ENCODE assay signal across 32 cellular contexts in genomic region chr5:81230429-81230828, GRCh38. TPM values are rescaled to one million over a fixed set of nuclear protein-coding genes. Genes with fewer than 3 reads are reported as not detected.
"Had no signal": no experiment of that assay in that cellular context is flagged by ENCODE, and none has a peak within 500 bp of the region (broad histone marks: within the 10 kb centered on the region; RNA-seq: fewer than 3 reads in every experiment).

No MANE protein-coding gene starts in this region.

- H3K4me3 ChIP-seq: breast epithelium, heart left ventricle, lung, psoas muscle, sigmoid colon, smooth muscle cell, upper lobe of left lung, vagina had no signal

- H3K27me3 Mint-ChIP-seq: activated CD4-positive, alpha-beta memory T cell treated with anti-CD3 and anti-CD28 coated beads for 36 hours; activated CD4-positive, alpha-beta T cell treated with anti-CD3 and anti-CD28 coated beads, Interleukin-2, amount 10 ng/mL, durations not matched to agents 24 days and 14 days; activated naive CD8-positive, alpha-beta T cell; stimulated activated naive CD8-positive, alpha-beta T cell treated with anti-CD3 and anti-CD28 coated beads, Interleukin-15, amount 100 ng/mL, for 72 hours; T-helper 17 cell had no signal

- H3K4me3 Mint-ChIP-seq: activated CD4-positive, alpha-beta memory T cell treated with anti-CD3 and anti-CD28 coated beads for 36 hours; activated CD4-positive, alpha-beta T cell treated with anti-CD3 and anti-CD28 coated beads, Interleukin-2, amount 10 ng/mL, durations not matched to agents 24 days and 14 days; activated naive CD8-positive, alpha-beta T cell; activated T-cell treated with anti-CD3 and anti-CD28 coated beads, Interleukin-2, amount 50 U/mL, for 4 hours; natural killer cell; stimulated activated memory B cell treated with anti-CD40 and anti-IgM and Interleukin-4, amounts not matched to agents 10 μg/mL and 1 μg/mL and 100 μg/mL, for 72 hours; stimulated activated naive CD8-positive, alpha-beta T cell treated with anti-CD3 and anti-CD28 coated beads, Interleukin-15, amount 100 ng/mL, for 72 hours; T-helper 17 cell had no signal

- ATAC-seq: activated T-cell treated with anti-CD3 and anti-CD28 coated beads, Interleukin-2, amount 50 U/mL, for 4 hours; heart left ventricle; natural killer cell; psoas muscle; stimulated activated memory B cell treated with anti-CD40 and anti-IgM and Interleukin-4, amounts not matched to agents 10 μg/mL and 1 μg/mL and 100 μg/mL, for 72 hours; stimulated activated naive CD8-positive, alpha-beta T cell treated with anti-CD3 and anti-CD28 coated beads, Interleukin-15, amount 100 ng/mL, for 72 hours; T-helper 17 cell had no signal

- H3K9ac ChIP-seq: parathyroid adenoma had no signal

- H3K36me3 ChIP-seq: breast epithelium, sigmoid colon, upper lobe of left lung, vagina had no signal

- DNase-seq: activated CD4-positive, alpha-beta memory T cell treated with anti-CD3 and anti-CD28 coated beads for 36 hours; activated CD4-positive, alpha-beta T cell treated with anti-CD3 and anti-CD28 coated beads, Interleukin-2, amount 10 ng/mL, durations not matched to agents 24 days and 14 days; activated CD4-positive, CD25-positive, alpha-beta regulatory T cell treated with anti-CD3 and anti-CD28 coated beads, Interleukin-2, amount 50 U/mL, for 72 hours; activated T-cell treated with anti-CD3 and anti-CD28 coated beads, Interleukin-2, amount 50 U/mL, for 4 hours; amniotic stem cell; central memory CD4-positive, alpha-beta T cell; foreskin fibroblast; heart left ventricle; mesendoderm; natural killer cell; nucleus accumbens; psoas muscle; sigmoid colon; stimulated activated CD4-positive, alpha-beta T cell treated with anti-CD3 and anti-CD28 coated beads, Interleukin-1b, Interleukin-23, amount 100 ng/mL, for 48 hours; stimulated activated CD4-positive, alpha-beta T cell treated with anti-CD3 and anti-CD28 coated beads, Interleukin-4, amount 100 ng/mL, for 4 hours; stimulated activated CD8-positive, alpha-beta memory T cell treated with anti-CD3 and anti-CD28 coated beads, Interleukin-4, amount 100 ng/mL, for 48 hours; stimulated activated naive CD8-positive, alpha-beta T cell treated with anti-CD3 and anti-CD28 coated beads, Interleukin-15, amount 100 ng/mL, for 72 hours; substantia nigra; T-helper 17 cell; T1000; upper lobe of left lung; WERI-Rb-1 had no signal

- H3K9me3 Mint-ChIP-seq: activated CD4-positive, alpha-beta memory T cell treated with anti-CD3 and anti-CD28 coated beads for 36 hours; activated CD4-positive, alpha-beta T cell treated with anti-CD3 and anti-CD28 coated beads, Interleukin-2, amount 10 ng/mL, durations not matched to agents 24 days and 14 days; activated T-cell treated with anti-CD3 and anti-CD28 coated beads, Interleukin-2, amount 50 U/mL, for 4 hours; activated T-helper 2 cell treated with anti-CD3 and anti-CD28 coated beads, Interferon-gamma antibody, Interleukin-2, Interleukin-4, amounts not matched to agents 10 μg/mL and 5 μg/mL and 100 μg/mL, durations not matched to agents 14 hours and 24 hours and 36 hours; natural killer cell; stimulated activated memory B cell treated with anti-CD40 and anti-IgM and Interleukin-4, amounts not matched to agents 10 μg/mL and 1 μg/mL and 100 μg/mL, for 72 hours; stimulated activated naive CD8-positive, alpha-beta T cell treated with anti-CD3 and anti-CD28 coated beads, Interleukin-15, amount 100 ng/mL, for 72 hours had no signal

- H3K27ac ChIP-seq: breast epithelium, heart left ventricle, parathyroid adenoma, sigmoid colon, upper lobe of left lung, vagina, WERI-Rb-1 had no signal

- H3K79me2 ChIP-seq: parathyroid adenoma had no signal

- H3K27ac Mint-ChIP-seq: activated CD4-positive, alpha-beta memory T cell treated with anti-CD3 and anti-CD28 coated beads for 36 hours; activated CD4-positive, alpha-beta T cell treated with anti-CD3 and anti-CD28 coated beads, Interleukin-2, amount 10 ng/mL, durations not matched to agents 24 days and 14 days; activated naive CD8-positive, alpha-beta T cell; activated T-helper 2 cell treated with anti-CD3 and anti-CD28 coated beads, Interferon-gamma antibody, Interleukin-2, Interleukin-4, amounts not matched to agents 10 μg/mL and 5 μg/mL and 100 μg/mL, durations not matched to agents 14 hours and 24 hours and 36 hours; natural killer cell; stimulated activated memory B cell treated with anti-CD40 and anti-IgM and Interleukin-4, amounts not matched to agents 10 μg/mL and 1 μg/mL and 100 μg/mL, for 72 hours; stimulated activated naive CD8-positive, alpha-beta T cell treated with anti-CD3 and anti-CD28 coated beads, Interleukin-15, amount 100 ng/mL, for 72 hours; T-helper 17 cell had no signal

- H3K4me2 ChIP-seq: smooth muscle cell had no signal

- H3K27me3 ChIP-seq: breast epithelium, heart left ventricle, sigmoid colon, upper lobe of left lung, vagina had no signal

- H3K4me1 ChIP-seq: breast epithelium, parathyroid adenoma had no signal

- H2AFZ ChIP-seq: parathyroid adenoma had no signal

- H3K36me3 Mint-ChIP-seq: natural killer cell; stimulated activated memory B cell treated with anti-CD40 and anti-IgM and Interleukin-4, amounts not matched to agents 10 μg/mL and 1 μg/mL and 100 μg/mL, for 72 hours had no signal

- H3K9me3 ChIP-seq: breast epithelium, heart left ventricle, psoas muscle, sigmoid colon, upper lobe of left lung, vagina had no signal

RNA-seq across cellular contexts. Expression of gene CKMT2, which starts 2.7 kb away (rescaled TPM):
- total RNA-seq: activated CD4-positive, alpha-beta memory T cell treated with anti-CD3 and anti-CD28 coated beads for 36 hours; activated CD4-positive, alpha-beta T cell treated with anti-CD3 and anti-CD28 coated beads, Interleukin-2, amount 10 ng/mL, durations not matched to agents 24 days and 14 days; activated T-cell treated with anti-CD3 and anti-CD28 coated beads, Interleukin-2, amount 50 U/mL, for 4 hours; activated T-helper 2 cell treated with anti-CD3 and anti-CD28 coated beads, Interferon-gamma antibody, Interleukin-2, Interleukin-4, amounts not matched to agents 10 μg/mL and 5 μg/mL and 100 μg/mL, durations not matched to agents 14 hours and 24 hours and 36 hours; endothelial cell of umbilical vein; kidney epithelial cell; natural killer cell; T-helper 17 cell had no signal
